24 cellular contexts compared by ENCODE assay signal in the genomic region with DNA sequence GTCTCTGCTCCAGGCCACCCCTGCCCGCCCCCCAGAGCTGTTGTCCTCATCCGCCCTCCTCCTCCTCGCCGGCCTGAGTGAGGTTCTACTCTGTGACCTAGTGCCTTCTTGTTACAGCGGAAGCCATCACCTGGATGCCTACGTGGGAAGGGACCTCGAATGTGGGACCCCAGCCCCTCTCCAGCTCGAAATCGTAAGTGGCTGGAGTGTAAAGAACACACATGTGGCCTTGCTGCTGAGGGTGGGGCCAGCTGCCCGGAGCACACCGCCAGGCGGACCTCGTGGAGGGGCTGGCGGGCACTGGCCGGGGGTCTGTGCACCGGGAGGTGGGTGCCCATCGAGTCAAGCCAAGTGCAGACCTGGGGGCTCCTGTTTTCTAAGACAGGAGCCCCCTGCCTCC. TPM values are rescaled to one million over a fixed set of nuclear protein-coding genes. Genes with fewer than 3 reads are reported as not detected.
DNase-seq lines count a peak whose midpoint lies in the region; ATAC-seq, FAIRE-seq and TF ChIP-seq lines count a peak whose summit lies in the region.
"Had no signal": no experiment of that assay in that cellular context is flagged by ENCODE, and none has a peak within 500 bp of the region (broad histone marks: within the 10 kb centered on the region; RNA-seq: fewer than 3 reads in every experiment).

No MANE protein-coding gene starts in this region.

- H3K27me3 ChIP-seq in RWPE2 (ENCODE audit: insufficient read depth, poor library complexity, severe bottlenecking) (no peaks in the 10 kb centered on the region), neuronal stem cell (ENCODE audit: control insufficient read depth in 3 of 3, insufficient read depth in 3 of 3, low read depth in 1 of 3, low read length in 3 of 3) (no peaks in the 10 kb centered on the region)
- H3K27me3 ChIP-seq: BE2C had no signal

- no peaks in the 10 kb centered on the region for H3K79me1 ChIP-seq in neuronal stem cell (ENCODE audit: low read depth, low read length)

- intact Hi-C loops in kidney (cut with DNase I), result no loop called here
- intact Hi-C loops in sciatic nerve (cut with DNase I), result no loop called here

- no peak overlapping the region for H2AFZ ChIP-seq in neuronal stem cell (ENCODE audit: low read length)
- H2AFZ ChIP-seq: GM23248 had no signal

- no CpG with 5 or more reads among the region's 17 CpGs for WGBS in neuronal stem cell (ENCODE audit: extremely low coverage in 2 of 2, insufficient read length in 2 of 2, insufficient replicate concordance in 1 of 2), 2 donors

- no peaks in the 10 kb centered on the region; the same call in 1 of the 2 replicates for H3K36me3 ChIP-seq in RWPE2 (ENCODE audit: low read depth)
- no peaks in the 10 kb centered on the region for H3K36me3 ChIP-seq in kidney (ENCODE audit: control insufficient read depth in 1 of 2, insufficient read depth in 2 of 2, low read length in 2 of 2)
- H3K36me3 ChIP-seq in neuronal stem cell (replicated peaks in 1 of 2; ENCODE audit: control insufficient read depth in 2 of 2, insufficient read depth in 2 of 2, low read length in 2 of 2), result no peaks in the 10 kb centered on the region
- H3K36me3 ChIP-seq: HAP-1 had no signal

- peak overlapping the region; percentile 87 for H2BK12ac ChIP-seq in neuronal stem cell (ENCODE audit: low read length)

- H2BK120ac ChIP-seq in neuronal stem cell (ENCODE audit: low read depth, low read length), result peak overlapping the region; percentile 22

- TF ChIP-seq CTCF in RWPE2 (IDR thresholded peaks at IDR 0.05; ENCODE audit: poor library complexity, severe bottlenecking) (no peak), kidney (IDR thresholded peaks at IDR 0.05; ENCODE audit: borderline replicate concordance, extremely low read depth, insufficient read depth) (no peak)

- no peak overlapping the region for H4K8ac ChIP-seq in neuronal stem cell (ENCODE audit: low read depth, low read length)

- H3K9ac ChIP-seq in kidney (ENCODE audit: low read length in 2 of 2) (no peak overlapping the region), neuronal stem cell (ENCODE audit: low read depth, low read length, poor library complexity) (no peak overlapping the region)
- H3K9ac ChIP-seq: GM23248 had no signal

- H3K4ac ChIP-seq in neuronal stem cell (ENCODE audit: low read length), result peak overlapping the region; percentile 60

- DNase-seq in RWPE2 (ENCODE audit: low spot score) (peak; percentile 38), kidney (peak; percentile 52), neuronal stem cell (ENCODE audit: low spot score) (no peak), sciatic nerve (ENCODE audit: low spot score) (peak; percentile 38), nucleus accumbens (lab: John Stamatoyannopoulos, UW) (no peak), middle frontal gyrus (ENCODE audit: extremely low spot score, low spot score) (no peak)
- DNase-seq: ACHN; BE2C; C1 segment of cervical spinal cord; CD4-positive, CD25-positive, alpha-beta regulatory T cell; COR-L47; DMS 273 treated with DMSO at 0.1 percent for 48 hours; DMS53; DND-41; EL; GM23248 had no signal

- H3K4me3 ChIP-seq in RWPE2 (ENCODE audit: severe bottlenecking) (no peak overlapping the region), kidney (ENCODE audit: low read length in 2 of 2) (no peak overlapping the region), neuronal stem cell (ENCODE audit: low read length in 2 of 2) (no peak overlapping the region)
- H3K4me3 ChIP-seq: GM12878, GM23248, HAP-1 had no signal

- no peak overlapping the region for H3K14ac ChIP-seq in neuronal stem cell (ENCODE audit: low read length)

- H3K4me1 ChIP-seq in RWPE2 (ENCODE audit: insufficient read depth, poor library complexity, severe bottlenecking), result peaks cover 9% of the 10 kb centered on the region
- H3K4me1 ChIP-seq in kidney (ENCODE audit: control insufficient read depth in 1 of 2, insufficient read depth in 1 of 2, low read depth in 1 of 2, low read length in 2 of 2), result no peaks in the 10 kb centered on the region
- peaks cover 27% of the 10 kb centered on the region in 2 donors for H3K4me1 ChIP-seq in neuronal stem cell (ENCODE audit: control insufficient read depth in 2 of 2, insufficient read depth in 1 of 2, low read depth in 1 of 2, low read length in 2 of 2)

- H2BK15ac ChIP-seq in neuronal stem cell (ENCODE audit: low read length), result peak overlapping the region; percentile 17

- TF ChIP-seq POLR2A in GM18505 (IDR thresholded peaks at IDR 0.05; ENCODE audit: borderline replicate concordance, extremely low read depth, insufficient read depth, insufficient read length), result no peak

- peak overlapping the region; percentile 86 for H4K91ac ChIP-seq in neuronal stem cell (ENCODE audit: low read depth, low read length, poor library complexity)

- H3K18ac ChIP-seq in neuronal stem cell (ENCODE audit: low read length), result peak overlapping the region; percentile 48

- peak overlapping the region; percentile 72 for H2AK5ac ChIP-seq in neuronal stem cell (ENCODE audit: low read depth, low read length)

- no peak overlapping the region for H3K4me2 ChIP-seq in neuronal stem cell (ENCODE audit: insufficient read depth, low read length, poor library complexity, severe bottlenecking)

- peak overlapping the region; percentile 88 for H2BK5ac ChIP-seq in neuronal stem cell (ENCODE audit: low read length)

- FAIRE-seq in kidney (lab: Jason Lieb, UNC), result no peak
- FAIRE-seq: A204.1, GM12878, HepG2 had no signal

- no peak overlapping the region for H3K27ac ChIP-seq in RWPE2 (ENCODE audit: poor library complexity, severe bottlenecking)
- no peak overlapping the region for H3K27ac ChIP-seq in kidney (ENCODE audit: low read depth in 2 of 2, low read length in 2 of 2)
- H3K27ac ChIP-seq in neuronal stem cell (replicated peaks; ENCODE audit: low read length), result no peak overlapping the region
- H3K27ac ChIP-seq: GM23248 had no signal

- no peak overlapping the region for H3K23ac ChIP-seq in neuronal stem cell (ENCODE audit: low read depth, low read length, poor library complexity)

- H3K9me3 ChIP-seq in RWPE2 (ENCODE audit: severe bottlenecking) (no peaks in the 10 kb centered on the region), kidney (ENCODE audit: control insufficient read depth in 1 of 2, low read length in 2 of 2) (no peaks in the 10 kb centered on the region), neuronal stem cell (replicated peaks in 1 of 2; ENCODE audit: control insufficient read depth in 2 of 2, insufficient read depth in 1 of 2, low read depth in 1 of 2, low read length in 2 of 2) (no peaks in the 10 kb centered on the region)
- H3K9me3 ChIP-seq: BE2C, HAP-1 had no signal

- ATAC-seq in RWPE2 (ENCODE audit: low read depth) (no peak), sciatic nerve (no peak), GM18505 (IDR thresholded peaks at IDR 0.05; ENCODE audit: unreplicated experiment) (no peak)
- ATAC-seq: GM12878 had no signal

RNA-seq across cellular contexts. Expression of a gene that starts 19.4 kb away (rescaled TPM):
- 24.0 TPM for total RNA-seq in kidney
- 29.6 TPM for polyA plus RNA-seq in kidney (ENCODE audit: insufficient read depth, low read depth, low replicate concordance)
- polyA plus RNA-seq in neuronal stem cell (2013, experiment 1 of 2), result 61.0 TPM
- polyA plus RNA-seq in neuronal stem cell (2013, experiment 2 of 2), result 58.1 TPM
- 154 TPM for total RNA-seq in sciatic nerve
- total RNA-seq: H4, HepG2 had no signal
- polyA plus RNA-seq: CD4-positive, CD25-positive, alpha-beta regulatory T cell; CD8-positive, alpha-beta memory T cell had no signal

RNA-seq across cellular contexts. Expression of a gene that starts 58.2 kb away (rescaled TPM):
- total RNA-seq in kidney, result not detected
- not detected for polyA plus RNA-seq in kidney (ENCODE audit: insufficient read depth, low read depth, low replicate concordance)
- 3.6 TPM for polyA plus RNA-seq in neuronal stem cell (2013, experiment 1 of 2)
- polyA plus RNA-seq in neuronal stem cell (2013, experiment 2 of 2), result 3.6 TPM
- total RNA-seq in sciatic nerve, result not detected
- total RNA-seq: CD4-positive, CD25-positive, alpha-beta regulatory T cell; CD8-positive, alpha-beta memory T cell; G401; GM12878; GM23248; H4; HepG2 had no signal
- polyA plus RNA-seq: CD4-positive, CD25-positive, alpha-beta regulatory T cell; CD8-positive, alpha-beta memory T cell; GM12878; HepG2 had no signal

Comparison
In these comparisons a context has a peak if more than half of its experiments do, and no peak if none do; other contexts are left out.
1. DNase-seq: peak in RWPE2 (single experiment), kidney (single experiment) and sciatic nerve (single experiment); none in neuronal stem cell (single experiment), nucleus accumbens (0 of 56) and middle frontal gyrus (single experiment).